ENCODE assay signal across 19 cellular contexts in the genomic region with DNA sequence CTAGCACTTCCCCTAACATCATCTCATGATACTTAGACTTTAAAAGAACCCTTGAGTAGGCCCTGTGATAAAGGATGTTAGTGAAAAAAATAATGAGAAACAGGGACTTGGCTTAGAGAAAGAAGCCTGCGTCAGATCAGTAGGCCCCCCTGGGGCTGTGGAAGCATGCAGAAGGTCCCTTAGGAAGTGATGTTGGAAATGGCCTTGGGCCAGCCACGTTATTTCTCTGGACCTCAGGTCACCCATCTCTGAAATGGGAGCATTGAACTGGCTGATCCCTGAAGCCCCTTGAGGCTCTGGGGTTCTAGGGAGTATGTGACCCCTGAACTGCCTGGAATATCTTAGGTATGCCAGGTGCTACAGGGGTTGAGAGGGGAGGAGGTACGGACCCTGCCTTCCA. TPM values are rescaled to one million over a fixed set of nuclear protein-coding genes. Genes with fewer than 3 reads are reported as not detected.
"Had no signal": no experiment of that assay in that cellular context is flagged by ENCODE, and none has a peak within 500 bp of the region (broad histone marks: within the 10 kb centered on the region; RNA-seq: fewer than 3 reads in every experiment).

No MANE protein-coding gene starts in this region.

- H3K4me2 ChIP-seq: KMS-11 had no signal

- ATAC-seq: K562 had no signal

- H3K9ac ChIP-seq: KMS-11 had no signal

- H3K4me1 ChIP-seq: SJCRH30 had no signal

- H3K4me3 ChIP-seq: K562, SJCRH30 had no signal

- H3K27me3 ChIP-seq: SJCRH30 had no signal

- H3K36me3 ChIP-seq: SJCRH30 had no signal

- DNase-seq: Kasumi-1, MM.1S, NCI-H1092 treated with DMSO at 0.1 percent for 48 hours, NCI-H1436, NCI-H187, NCI-H2029, NCI-H2081 treated with DMSO at 0.1 percent for 48 hours, NCI-H2171, NCI-H226, NCI-H446, NCI-H510A, NCI-H524 treated with DMSO at 0.1 percent for 48 hours, NCI-H69, NCI-H774, RPMI8226, SHP77 treated with DMSO at 0.1 percent for 48 hours, SJCRH30 had no signal

- H3K9me3 ChIP-seq: SJCRH30 had no signal

- H3K27ac ChIP-seq: KMS-11, SJCRH30 had no signal

RNA-seq across cellular contexts. Expression of a gene that starts 59.2 kb away (rescaled TPM):
- total RNA-seq: K562 had no signal
- polyA plus RNA-seq: K562 had no signal
